13 cellular contexts compared by ENCODE assay signal in the genomic region with DNA sequence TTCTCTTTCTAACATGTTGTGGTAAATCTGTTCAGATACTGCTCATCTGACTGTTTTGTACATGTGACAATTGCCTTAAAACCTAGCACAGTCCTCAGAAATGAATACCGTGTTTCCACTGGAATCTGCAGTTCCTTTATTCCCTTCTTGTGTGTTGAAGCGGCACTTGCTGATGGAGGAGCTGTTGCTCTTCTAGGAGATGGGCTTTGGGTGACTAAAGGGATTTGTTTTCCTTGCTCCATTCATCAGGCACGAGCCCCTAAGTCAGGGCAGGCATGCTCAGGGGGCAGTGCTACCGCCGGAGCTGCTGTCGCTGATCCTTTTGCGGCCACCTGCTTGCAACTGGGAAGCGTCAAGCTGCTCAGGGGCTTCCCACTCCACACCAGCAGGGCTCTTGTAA.
"Had no signal": no experiment of that assay in that cellular context is flagged by ENCODE, and none has a peak within 500 bp of the region (broad histone marks: within the 10 kb centered on the region; RNA-seq: fewer than 3 reads in every experiment).

No MANE protein-coding gene starts in this region.

- H3K4me3 Mint-ChIP-seq: activated CD4-positive, alpha-beta T cell treated with anti-CD3 and anti-CD28 coated beads, Interleukin-2, amount 10 ng/mL, durations not matched to agents 7 days and 5 days; activated naive CD4-positive, alpha-beta T cell treated with anti-CD3 and anti-CD28 coated beads, Interleukin-2, amount 50 U/mL, for 24 hours; T-helper 17 cell had no signal

- H3K27ac ChIP-seq: heart left ventricle, transverse colon had no signal

- H3K36me3 ChIP-seq: transverse colon had no signal

- H3K27ac Mint-ChIP-seq: activated CD4-positive, alpha-beta T cell treated with anti-CD3 and anti-CD28 coated beads, Interleukin-2, amount 10 ng/mL, durations not matched to agents 7 days and 5 days; activated T-helper 2 cell treated with anti-CD3 and anti-CD28 coated beads, Interferon-gamma antibody, Interleukin-2, Interleukin-4, amounts not matched to agents 10 μg/mL and 5 μg/mL and 100 μg/mL, durations not matched to agents 14 hours and 24 hours and 36 hours; T-helper 17 cell had no signal

- ATAC-seq: left lobe of liver, right cardiac atrium, T-helper 17 cell had no signal

- H3K27me3 Mint-ChIP-seq: activated B cell treated with CpG ODN at 0.5 μM for 24 hours; activated CD4-positive, alpha-beta T cell treated with anti-CD3 and anti-CD28 coated beads, Interleukin-2, amount 10 ng/mL, durations not matched to agents 7 days and 5 days; activated naive CD4-positive, alpha-beta T cell treated with anti-CD3 and anti-CD28 coated beads, Interleukin-2, amount 50 U/mL, for 24 hours; T-helper 17 cell had no signal

- H3K4me1 Mint-ChIP-seq: activated naive CD4-positive, alpha-beta T cell treated with anti-CD3 and anti-CD28 coated beads, Interleukin-2, amount 50 U/mL, for 24 hours; T-helper 17 cell had no signal

- H3K9me3 Mint-ChIP-seq: activated B cell treated with CpG ODN at 0.5 μM for 24 hours; activated CD4-positive, alpha-beta T cell treated with anti-CD3 and anti-CD28 coated beads, Interleukin-2, amount 10 ng/mL, durations not matched to agents 7 days and 5 days; activated naive CD4-positive, alpha-beta T cell treated with anti-CD3 and anti-CD28 coated beads, Interleukin-2, amount 50 U/mL, for 24 hours; activated T-helper 2 cell treated with anti-CD3 and anti-CD28 coated beads, Interferon-gamma antibody, Interleukin-2, Interleukin-4, amounts not matched to agents 10 μg/mL and 5 μg/mL and 100 μg/mL, durations not matched to agents 14 hours and 24 hours and 36 hours had no signal

- DNase-seq: activated B cell treated with CpG ODN at 0.5 μM for 24 hours; activated CD4-positive, alpha-beta T cell treated with anti-CD3 and anti-CD28 coated beads, Interleukin-2, amount 10 ng/mL, durations not matched to agents 7 days and 5 days; esophagus squamous epithelium; heart left ventricle; posterior cingulate gyrus; right cardiac atrium; stimulated activated naive CD4-positive, alpha-beta T cell; substantia nigra; T-helper 17 cell; transverse colon had no signal

- H3K27me3 ChIP-seq: esophagus squamous epithelium, heart left ventricle, transverse colon had no signal

- H3K9me3 ChIP-seq: esophagus squamous epithelium, heart left ventricle, transverse colon had no signal

- H3K4me3 ChIP-seq: esophagus squamous epithelium, heart left ventricle, transverse colon had no signal
